In the genomic region with DNA sequence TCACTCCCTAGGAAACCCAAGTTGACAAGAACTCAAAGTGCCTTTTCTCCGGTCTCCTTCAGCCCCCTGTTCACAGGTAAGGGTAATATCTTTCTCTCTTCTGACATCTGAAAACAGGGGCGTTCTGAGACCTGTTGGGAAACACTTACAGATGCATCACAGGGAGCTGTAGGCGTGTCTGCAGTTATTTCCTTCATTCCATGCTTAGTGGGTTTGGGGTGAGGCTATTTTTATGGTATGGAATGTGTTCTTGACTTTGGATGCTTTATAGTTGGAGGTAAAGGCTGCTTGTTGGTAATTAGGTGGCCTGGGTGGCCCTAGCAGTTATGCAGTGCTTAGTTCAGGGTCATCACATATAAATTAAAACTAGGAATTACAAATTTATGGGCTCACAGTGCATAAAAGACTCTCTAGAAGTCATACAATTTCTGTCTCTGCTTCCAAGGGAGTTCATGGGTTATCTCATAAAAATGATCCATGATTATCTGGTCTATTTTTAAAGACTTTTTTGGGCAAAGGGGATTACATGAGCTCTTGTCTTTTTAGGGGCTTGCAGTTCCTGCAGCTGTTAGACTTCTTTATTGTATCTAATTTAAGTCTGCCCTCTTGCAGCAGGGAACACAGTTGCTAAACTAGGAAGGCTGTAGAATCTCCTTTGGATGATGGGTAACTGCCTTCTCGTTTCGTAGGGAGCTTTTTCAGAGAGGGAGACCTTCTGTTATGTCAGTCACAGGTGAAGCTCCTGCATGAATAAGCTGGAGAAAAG, we compare ENCODE assay signal across 30 cellular contexts. TPM values are rescaled to one million over a fixed set of nuclear protein-coding genes. Genes with fewer than 3 reads are reported as not detected.
DNase-seq lines count a peak whose midpoint lies in the region; TF ChIP-seq lines count a peak whose summit lies in the region.
"Had no signal": no experiment of that assay in that cellular context is flagged by ENCODE, and none has a peak within 500 bp of the region (broad histone marks: within the 10 kb centered on the region; RNA-seq: fewer than 3 reads in every experiment).

No MANE protein-coding gene starts in this region.

- no peaks in the 10 kb centered on the region for H3K27me3 Mint-ChIP-seq in chondrocyte (ENCODE audit: low read depth)
- no peaks in the 10 kb centered on the region for H3K27me3 Mint-ChIP-seq in mesothelial cell of epicardium (ENCODE audit: low read depth)
- H3K27me3 Mint-ChIP-seq: activated B cell treated with CpG ODN at 0.5 μM for 24 hours; central memory CD8-positive, alpha-beta T cell had no signal

- H3K4me1 Mint-ChIP-seq in chondrocyte (ENCODE audit: low read depth) (peaks cover 42% of the 10 kb centered on the region), mesothelial cell of epicardium (peaks cover 27% of the 10 kb centered on the region)

- no peaks in the 10 kb centered on the region for H3K9me3 Mint-ChIP-seq in chondrocyte (ENCODE audit: low read depth)
- H3K9me3 Mint-ChIP-seq in mesothelial cell of epicardium: no peaks in the 10 kb centered on the region
- H3K9me3 Mint-ChIP-seq: activated B cell treated with CpG ODN at 0.5 μM for 24 hours; activated T-helper 1 cell treated with anti-CD3 and anti-CD28 coated beads, Interleukin-12 subunit alpha, Interleukin-12 subunit beta, Interleukin-2, Interleukin-4 antibody, amounts not matched to agents 30 ng/mL and 10 ng/mL and 1 ng/mL, durations not matched to agents 14 hours and 24 hours and 36 hours; central memory CD8-positive, alpha-beta T cell; natural killer cell had no signal

- H3K4me3 Mint-ChIP-seq in chondrocyte (ENCODE audit: unreplicated experiment) (no peak overlapping the region), mesothelial cell of epicardium (no peak overlapping the region)
- H3K4me3 Mint-ChIP-seq: activated B cell treated with CpG ODN at 0.5 μM for 24 hours; activated T-helper 1 cell treated with anti-CD3 and anti-CD28 coated beads, Interleukin-12 subunit alpha, Interleukin-12 subunit beta, Interleukin-2, Interleukin-4 antibody, amounts not matched to agents 30 ng/mL and 10 ng/mL and 1 ng/mL, durations not matched to agents 14 hours and 24 hours and 36 hours; central memory CD8-positive, alpha-beta T cell; natural killer cell had no signal

- peak overlapping the region; percentile 50 for H3K27ac Mint-ChIP-seq in chondrocyte (ENCODE audit: unreplicated experiment)
- peak overlapping the region; percentile 60 for H3K27ac Mint-ChIP-seq in mesothelial cell of epicardium
- H3K27ac Mint-ChIP-seq: activated B cell treated with CpG ODN at 0.5 μM for 24 hours; activated T-helper 1 cell treated with anti-CD3 and anti-CD28 coated beads, Interleukin-12 subunit alpha, Interleukin-12 subunit beta, Interleukin-2, Interleukin-4 antibody, amounts not matched to agents 30 ng/mL and 10 ng/mL and 1 ng/mL, durations not matched to agents 14 hours and 24 hours and 36 hours had no signal

- TF ChIP-seq CTCF in chondrocyte (IDR thresholded peaks at IDR 0.05) (no peak), mesothelial cell of epicardium (IDR thresholded peaks at IDR 0.05; ENCODE audit: unreplicated experiment) (no peak), GM13977 (IDR thresholded peaks at IDR 0.05; ENCODE audit: extremely low read depth, insufficient read depth, missing control alignments) (no peak)

- in situ Hi-C loops in GM13977 (cut with MboI; ENCODE audit: low pct_unique_long_range_greater_than_20kb, low sequenced_read_pairs, unreplicated experiment): no loop called here

- DNase-seq in EH (ENCODE audit: low read depth) (peak; percentile 66), NCI-H226 (peak; percentile 33), chondrocyte (ENCODE audit: low spot score) (no peak), mesothelial cell of epicardium (ENCODE audit: low spot score in 2 of 2, unreplicated experiment in 2 of 2) (no peak), GM13977 (ENCODE audit: low spot score) (no peak), COLO668 (lab: John Stamatoyannopoulos, UW; ENCODE audit: unreplicated experiment) (no peak), NCI-H146 treated with DMSO at 0.1 percent for 48 hours (lab: John Stamatoyannopoulos, UW; ENCODE audit: unreplicated experiment) (no peak)
- DNase-seq in stimulated activated CD4-positive, alpha-beta T cell treated with anti-CD3 and anti-CD28 coated beads, Interleukin-1b, Interleukin-23, amount 100 ng/mL, for 48 hours: no peak
- DNase-seq: activated B cell treated with CpG ODN at 0.5 μM for 24 hours; activated naive CD4-positive, alpha-beta T cell treated with anti-CD3 and anti-CD28 coated beads, Interleukin-2, amount 50 U/mL, for 16 hours; aorta; Caco-2; dorsolateral prefrontal cortex; Karpas-422; natural killer cell; NCI-H1105 treated with DMSO at 0.1 percent for 48 hours; NCI-H2029 treated with DMSO at 0.1 percent for 48 hours; NCI-H345; NCI-H774; ovary; stimulated activated CD4-positive, alpha-beta T cell treated with anti-CD3 and anti-CD28 coated beads, Interleukin-4, amount 100 ng/mL, for 4 hours; stimulated activated naive CD4-positive, alpha-beta T cell; T-helper 9 cell; uterus had no signal

- H3K36me3 Mint-ChIP-seq in chondrocyte (ENCODE audit: low read depth): peaks cover 6% of the 10 kb centered on the region
- H3K36me3 Mint-ChIP-seq in mesothelial cell of epicardium: peaks cover 10% of the 10 kb centered on the region
- H3K36me3 Mint-ChIP-seq: natural killer cell had no signal

RNA-seq across cellular contexts. Expression of a gene that starts 10.2 kb away (rescaled TPM):
- total RNA-seq in chondrocyte (17.8 to 19.5 TPM (median 17.9 TPM) in 3 replicates), mesothelial cell of epicardium (31.6 to 33.6 TPM (median 32.9 TPM) in 3 replicates)

RNA-seq across cellular contexts. Expression of a gene that starts 18.1 kb away (rescaled TPM):
- total RNA-seq in chondrocyte (0.56 TPM in 1 of 3 replicates, not detected in the others), mesothelial cell of epicardium (0.22 to 0.77 TPM (median 0.25 TPM) in 3 replicates)
- total RNA-seq: aorta, endothelial cell of umbilical vein, mesenteric fat pad, natural killer cell, right atrium auricular region, Right ventricle myocardium inferior had no signal

Comparison
In these comparisons a context has a peak if more than half of its experiments do, and no peak if none do; other contexts are left out.
1. DNase-seq: peak in EH (single experiment) and NCI-H226 (single experiment); none in chondrocyte (single experiment), mesothelial cell of epicardium (0 of 2), stimulated activated CD4-positive, alpha-beta T cell treated with anti-CD3 and anti-CD28 coated beads, Interleukin-1b, Interleukin-23, amount 100 ng/mL, for 48 hours (single experiment), GM13977 (single experiment), COLO668 (single experiment) and NCI-H146 treated with DMSO at 0.1 percent for 48 hours (single experiment).